In genomic region chr19:3369337-3370213, GRCh38 we compare ENCODE assay signal across 8 cellular contexts. TPM values are rescaled to one million over a fixed set of nuclear protein-coding genes. Genes with fewer than 3 reads are reported as not detected.
A peak's percentile ranks its signal among the peaks of the same experiment; 100 is the strongest.
DNase-seq lines count a peak whose midpoint lies in the region; ATAC-seq and TF ChIP-seq lines count a peak whose summit lies in the region.

No MANE protein-coding gene starts in this region.

- in situ Hi-C loops in HAP-1 (cut with MboI; ENCODE audit: low sequenced_read_pairs): no loop called here

- peaks cover 36% of the 10 kb centered on the region for H3K4me1 Mint-ChIP-seq in central memory CD8-positive, alpha-beta T cell

- 9% methylated on average over 22 of the region's 42 CpGs for WGBS in right lobe of liver (ENCODE audit: insufficient coverage, low coverage, low lambda C conversion rate, missing lambda C conversion rate)

- no peaks in the 10 kb centered on the region for H3K9me3 Mint-ChIP-seq in central memory CD8-positive, alpha-beta T cell

- peak overlapping the region; percentile 89 to 97 (median 95) for H3K27ac ChIP-seq in right lobe of liver
- H3K27ac ChIP-seq in thoracic aorta: peak overlapping the region; percentile 94 to 98

- intact Hi-C loops in right lobe of liver (cut with DNase I): loop anchor here (5.0 to 10.0 kb wide), 2 partner anchors 33 to 55 kb away; no protein-coding TSS in a partner anchor

- no peaks in the 10 kb centered on the region for H3K27me3 Mint-ChIP-seq in central memory CD8-positive, alpha-beta T cell

- H3K27me3 ChIP-seq in right lobe of liver (no peaks in the 10 kb centered on the region), thoracic aorta (replicated peaks; ENCODE audit: insufficient read depth) (no peaks in the 10 kb centered on the region), HAP-1 (ENCODE audit: low read depth) (no peaks in the 10 kb centered on the region)

- no peak for ATAC-seq in central memory CD8-positive, alpha-beta T cell (replicated peaks; ENCODE audit: extremely low read depth, poor library complexity, severe bottlenecking)
- peak; percentile 9 to 29 (median 13) for ATAC-seq in right lobe of liver
- ATAC-seq in thoracic aorta (ENCODE audit: insufficient number of reproducible peaks, low FRiP score, low read depth): peak; percentile 25
- no peak for ATAC-seq in HG02870 (IDR thresholded peaks at IDR 0.05; ENCODE audit: unreplicated experiment)
- no peak for ATAC-seq in HG03045 (IDR thresholded peaks at IDR 0.05; ENCODE audit: unreplicated experiment)

- peak in 11 of 14 donors; percentile 24 to 83 (median 55) for DNase-seq in C1 segment of cervical spinal cord (lab: John Stamatoyannopoulos, UW)
- peak; percentile 41 to 43 for DNase-seq in Kasumi-1 (lab: John Stamatoyannopoulos, UW)
- DNase-seq in central memory CD8-positive, alpha-beta T cell (ENCODE audit: low spot score in 2 of 2): no peak
- DNase-seq in right lobe of liver: peak in 1 of 3 donors; percentile 63
- DNase-seq in thoracic aorta (ENCODE audit: low spot score): no peak
- DNase-seq in HAP-1 (ENCODE audit: low spot score in 2 of 2): no peak

- H3K27ac Mint-ChIP-seq in central memory CD8-positive, alpha-beta T cell (ENCODE audit: low read depth): peak overlapping the region; percentile 72

- H3K4me3 ChIP-seq in right lobe of liver (peak overlapping the region; percentile 81 to 90 (median 90)), thoracic aorta (peak overlapping the region; percentile 99), HAP-1 (no peak overlapping the region)

- peak; percentile 49 for TF ChIP-seq POLR2A in right lobe of liver (IDR thresholded peaks at IDR 0.05)

- TF ChIP-seq CTCF in right lobe of liver (IDR thresholded peaks at IDR 0.05) (no peak), thoracic aorta (IDR thresholded peaks at IDR 0.05) (no peak)

- H3K9me3 ChIP-seq in right lobe of liver (no peaks in the 10 kb centered on the region), thoracic aorta (no peaks in the 10 kb centered on the region), HAP-1 (no peaks in the 10 kb centered on the region)

- H3K4me1 ChIP-seq in right lobe of liver: peaks cover 0 to 46% (median 12%) of the 10 kb centered on the region in 4 donors
- H3K4me1 ChIP-seq in thoracic aorta (ENCODE audit: control insufficient read depth in 1 of 2, low read depth in 2 of 2): peaks cover 41 to 84% of the 10 kb centered on the region in 2 donors
- H3K4me1 ChIP-seq in HAP-1: peaks cover 28% of the 10 kb centered on the region

- H3K4me3 Mint-ChIP-seq in central memory CD8-positive, alpha-beta T cell: peak overlapping the region; percentile 27

- H3K36me3 ChIP-seq in right lobe of liver (no peaks in the 10 kb centered on the region), thoracic aorta (no peaks in the 10 kb centered on the region), HAP-1 (replicated peaks) (no peaks in the 10 kb centered on the region; the same call in none of the 2 replicates)

- peaks cover 6% of the 10 kb centered on the region for H3K36me3 Mint-ChIP-seq in central memory CD8-positive, alpha-beta T cell (ENCODE audit: insufficient read depth)

RNA-seq across cellular contexts. Expression of gene NFIC, which starts 3.2 kb away (rescaled TPM):
- total RNA-seq in right lobe of liver: 100 to 1,000 TPM in 4 of 6 experiments, 10 to 100 TPM in 2; 94.6 to 168 (median 120) TPM
- total RNA-seq in thoracic aorta: 100 to 1,000 TPM; 178 to 203 TPM

Comparison
In these comparisons a context has a peak if more than half of its experiments do, and no peak if none do; other contexts are left out.
1. DNase-seq: peak in C1 segment of cervical spinal cord (11 of 14) and Kasumi-1 (2 of 2); none in central memory CD8-positive, alpha-beta T cell (0 of 2), thoracic aorta (single experiment) and HAP-1 (0 of 2).
2. ATAC-seq: peak in right lobe of liver (4 of 4) and thoracic aorta (single experiment); none in central memory CD8-positive, alpha-beta T cell (single experiment), HG02870 (single experiment) and HG03045 (single experiment).